In the genomic region with DNA sequence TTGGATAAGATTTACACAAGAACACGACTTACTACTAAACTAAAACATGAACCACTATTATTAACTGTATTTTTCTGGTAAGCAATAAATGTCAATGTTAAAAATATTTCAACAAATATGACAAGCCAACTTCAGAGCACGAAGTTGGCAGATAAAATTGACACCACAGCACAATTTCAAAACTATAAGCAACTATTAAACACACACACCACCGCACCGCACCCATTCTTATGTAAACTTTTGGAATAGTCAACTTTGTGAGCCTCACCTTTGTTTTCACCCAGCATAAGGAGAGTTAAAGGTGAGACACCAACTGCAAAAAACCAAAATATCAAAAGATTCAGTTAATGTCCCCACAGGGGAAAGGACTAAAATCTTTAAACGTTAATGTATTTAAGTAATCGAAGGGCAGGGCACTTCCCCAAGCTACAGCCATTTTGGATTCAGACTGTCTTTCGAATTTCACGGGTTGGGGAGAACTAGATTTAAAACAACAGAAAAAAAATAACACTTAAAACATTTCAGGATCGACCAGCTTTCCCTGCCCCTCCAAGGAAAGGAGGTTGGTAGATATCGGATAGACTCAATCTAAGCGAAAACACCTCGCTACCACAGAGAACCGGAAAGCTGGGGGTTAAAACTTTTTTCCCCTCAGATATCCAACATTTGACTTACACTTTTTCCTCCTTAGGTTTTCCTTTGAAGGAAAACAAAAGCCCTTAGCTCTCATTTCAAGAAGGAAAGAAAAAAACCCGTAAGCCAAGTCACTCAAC, we compare ENCODE assay signal across 9 cellular contexts. TPM values are rescaled to one million over a fixed set of nuclear protein-coding genes. Genes with fewer than 3 reads are reported as not detected.
DNase-seq lines count a peak whose midpoint lies in the region; ATAC-seq, FAIRE-seq and TF ChIP-seq lines count a peak whose summit lies in the region.
"Had no signal": no experiment of that assay in that cellular context is flagged by ENCODE, and none has a peak within 500 bp of the region (broad histone marks: within the 10 kb centered on the region; RNA-seq: fewer than 3 reads in every experiment).

No MANE protein-coding gene starts in this region.

- in situ Hi-C loops in GM13977 (cut with MboI; ENCODE audit: low pct_unique_long_range_greater_than_20kb, low sequenced_read_pairs, unreplicated experiment), result no loop called here

- peak overlapping the region; percentile 95 for H3K27ac ChIP-seq in PC-9
- peak overlapping the region; percentile 38 for H3K27ac ChIP-seq in endothelial cell of umbilical vein (ENCODE audit: insufficient read depth, low read depth, low read length)

- H3K36me3 ChIP-seq in PC-9 (ENCODE audit: low read depth) (0 out of 2 replicates have a peak, but pooled peaks cover 6% of the 10 kb centered on the region), endothelial cell of umbilical vein (ENCODE audit: control insufficient read depth in 2 of 2, extremely low read depth in 1 of 2, insufficient read depth in 2 of 2, low read length in 2 of 2) (no peaks in the 10 kb centered on the region)

- H3K9ac ChIP-seq in endothelial cell of umbilical vein (replicated peaks; ENCODE audit: extremely low read depth, insufficient read depth, low read length), result peak overlapping the region; percentile 75

- CTCF ChIA-PET in activated CD4-positive, alpha-beta T cell treated with anti-CD3 and anti-CD28 coated beads for 36 hours (lab: Charles Lee), result interaction anchor here (0.6 to 1.5 kb wide), 13 partner anchors 8 to 346 kb away, joined by 3 to 10 read pairs (median 3); partner anchors contain the start of gene NASP
- CTCF ChIA-PET in PC-9 (lab: Charles Lee) (no interaction called here), endothelial cell of umbilical vein (lab: Charles Lee) (interaction anchor here (0.7 to 1.3 kb wide), 8 partner anchors 13 to 538 kb away, joined by 3 to 6 read pairs (median 3); partner anchors contain the start of gene MAST2)

- no peaks in the 10 kb centered on the region for H3K9me3 Mint-ChIP-seq in activated CD4-positive, alpha-beta T cell treated with anti-CD3 and anti-CD28 coated beads for 36 hours (ENCODE audit: low read depth)
- H3K9me3 Mint-ChIP-seq in neural crest cell, result no peaks in the 10 kb centered on the region

- no peak for DNase-seq in activated CD4-positive, alpha-beta T cell treated with anti-CD3 and anti-CD28 coated beads for 36 hours
- DNase-seq in activated CD4-positive, alpha-beta T cell treated with anti-CD3 and anti-CD28 coated beads, Interleukin-2, amount 50 U/mL, for 48 hours, result no peak
- DNase-seq in PC-9 (no peak), endothelial cell of umbilical vein (ENCODE audit: low read depth, low spot score) (peak; percentile 58), neural crest cell (ENCODE audit: low read depth, low spot score) (no peak), posterior cingulate gyrus (no peak), GM13977 (ENCODE audit: low spot score) (no peak)
- no peak for DNase-seq in NK-92 treated with Interleukin-12 subunit alpha and Interleukin-12 subunit beta, amount 100 ng/mL, for 24 hours (lab: John Stamatoyannopoulos, UW)

- no peaks in the 10 kb centered on the region for H3K9me2 ChIP-seq in PC-9 (ENCODE audit: insufficient read depth)

- no peaks in the 10 kb centered on the region for H3K9me1 ChIP-seq in endothelial cell of umbilical vein (replicated peaks; ENCODE audit: control insufficient read depth, extremely low read depth, insufficient read depth, low read length)

- peak overlapping the region; percentile 91 for H3K4me2 ChIP-seq in PC-9
- H3K4me2 ChIP-seq in endothelial cell of umbilical vein (ENCODE audit: insufficient read depth, low read length), result peak overlapping the region; percentile 96

- POLR2A ChIA-PET in activated CD4-positive, alpha-beta T cell treated with anti-CD3 and anti-CD28 coated beads for 36 hours (lab: Charles Lee), result interaction anchor here (0.5 to 2.6 kb wide), 14 partner anchors 12 to 964 kb away, joined by 3 to 15 read pairs (median 4); partner anchors contain the start of genes HPDL, MUTYH, PRDX1 and RAD54L
- POLR2A ChIA-PET in PC-9 (lab: Charles Lee; ENCODE audit: unreplicated experiment), result interaction anchor here (0.6 to 1.8 kb wide), 6 partner anchors 104 to 562 kb away, joined by 3 to 12 read pairs (median 4); partner anchors contain the start of gene RAD54L
- POLR2A ChIA-PET in endothelial cell of umbilical vein (lab: Charles Lee), result interaction anchor here (0.9 to 2.6 kb wide), 5 partner anchors 65 to 164 kb away, joined by 3 to 9 read pairs (median 6); partner anchors contain the start of genes IPP, NASP and PRDX1

- no peaks in the 10 kb centered on the region for H3K27me3 Mint-ChIP-seq in activated CD4-positive, alpha-beta T cell treated with anti-CD3 and anti-CD28 coated beads for 36 hours
- H3K27me3 Mint-ChIP-seq in neural crest cell (ENCODE audit: low read depth), result no peaks in the 10 kb centered on the region

- peak; percentile 4 for FAIRE-seq in endothelial cell of umbilical vein (lab: Jason Lieb, UNC)
- FAIRE-seq: colon had no signal

- H3K9me3 ChIP-seq in PC-9 (ENCODE audit: insufficient read depth, low read depth), result no peaks in the 10 kb centered on the region
- no peaks in the 10 kb centered on the region for H3K9me3 ChIP-seq in endothelial cell of umbilical vein (replicated peaks; ENCODE audit: control insufficient read depth, insufficient read depth, low read length)

- no peak for ATAC-seq in activated CD4-positive, alpha-beta T cell treated with anti-CD3 and anti-CD28 coated beads for 36 hours

- H3K4me3 Mint-ChIP-seq in activated CD4-positive, alpha-beta T cell treated with anti-CD3 and anti-CD28 coated beads for 36 hours, result peak overlapping the region; percentile 87
- peak overlapping the region; percentile 97 for H3K4me3 Mint-ChIP-seq in neural crest cell

- BruUV-seq in PC-9 (replicated peaks; lab: Mats Ljungman, UMichigan) (no TSS peak), endothelial cell of umbilical vein (replicated peaks; lab: Mats Ljungman, UMichigan) (no TSS peak)

- H3K4me1 ChIP-seq in PC-9 (replicated peaks; ENCODE audit: insufficient read depth) (peaks cover 16% of the 10 kb centered on the region), endothelial cell of umbilical vein (ENCODE audit: control insufficient read depth, extremely low read depth, insufficient read depth, low read length) (peaks cover 29% of the 10 kb centered on the region)

- TF ChIP-seq CTCF in PC-9 (conservative IDR thresholded peaks at IDR 0.05) (no peak), endothelial cell of umbilical vein (IDR thresholded peaks at IDR 0.05; ENCODE audit: extremely low read depth in 1 of 2, insufficient read depth in 1 of 2, low read depth in 1 of 2, low read length in 2 of 2) (no peak), neural crest cell (conservative IDR thresholded peaks at IDR 0.05) (no peak), GM13977 (IDR thresholded peaks at IDR 0.05; ENCODE audit: extremely low read depth, insufficient read depth, missing control alignments) (no peak)

- intact Hi-C loops in activated CD4-positive, alpha-beta T cell treated with anti-CD3 and anti-CD28 coated beads for 36 hours (cut with DNase I, micrococcal nuclease), result loop anchor here (1.0 to 10.0 kb wide), 12 partner anchors 31 to 1653 kb away; partner anchors contain the start of genes IPP (in 1 of the 2), LRRC41 (in 1 of the 2), MKNK1 (in 1 of the 2) and NASP (in 1 of the 2)
- intact Hi-C loops in PC-9 (cut with micrococcal nuclease; ENCODE audit: unreplicated experiment) (loop anchor here (1.0 to 10.0 kb wide), 9 partner anchors 101 to 1011 kb away; partner anchors contain the start of genes ARMH1, CCDC163, DYNLT4 and MAST2), endothelial cell of umbilical vein (cut with micrococcal nuclease) (loop anchor here (1.0 to 10.0 kb wide), 10 partner anchors 65 to 881 kb away; partner anchors contain the start of genes BTBD19, DYNLT4, IPP and MUTYH), posterior cingulate gyrus (cut with DNase I) (loop anchor here (1.0 to 5.0 kb wide), 3 partner anchors 65 to 117 kb away; partner anchors contain the start of genes IPP, MAST2 and NASP)

- H3K36me3 Mint-ChIP-seq in activated CD4-positive, alpha-beta T cell treated with anti-CD3 and anti-CD28 coated beads for 36 hours (ENCODE audit: low read depth), result peaks cover 20% of the 10 kb centered on the region
- no peaks in the 10 kb centered on the region for H3K36me3 Mint-ChIP-seq in neural crest cell (ENCODE audit: low read depth)

- peaks cover 88% of the 10 kb centered on the region for H3K79me2 ChIP-seq in PC-9 (ENCODE audit: low read depth)
- H3K79me2 ChIP-seq in endothelial cell of umbilical vein (ENCODE audit: control insufficient read depth, insufficient read depth, low read length), result peaks cover 81% of the 10 kb centered on the region

- dilution Hi-C loops in endothelial cell of umbilical vein (cut with MboI; ENCODE audit: extremely low pct_ligation_motif_present, low sequenced_read_pairs), result no loop called here

- H3K4me1 Mint-ChIP-seq in activated CD4-positive, alpha-beta T cell treated with anti-CD3 and anti-CD28 coated beads for 36 hours, result peaks cover 56% of the 10 kb centered on the region
- peaks cover 61% of the 10 kb centered on the region for H3K4me1 Mint-ChIP-seq in neural crest cell

- peaks cover 18% of the 10 kb centered on the region for H3F3A ChIP-seq in PC-9 (ENCODE audit: insufficient read depth, low read depth)

- TF ChIP-seq POLR2A in endothelial cell of umbilical vein (IDR thresholded peaks at IDR 0.05; ENCODE audit: low read depth, low read length), result no peak

- no peaks in the 10 kb centered on the region for H3K27me3 ChIP-seq in PC-9 (ENCODE audit: insufficient read depth, low read depth)
- no peaks in the 10 kb centered on the region for H3K27me3 ChIP-seq in endothelial cell of umbilical vein (ENCODE audit: control insufficient read depth in 2 of 2, insufficient read depth in 2 of 2, low read length in 2 of 2)

- H3K27ac Mint-ChIP-seq in activated CD4-positive, alpha-beta T cell treated with anti-CD3 and anti-CD28 coated beads for 36 hours, result peak overlapping the region; percentile 95
- peak overlapping the region; percentile 97 for H3K27ac Mint-ChIP-seq in neural crest cell (ENCODE audit: unreplicated experiment)

- H2AFZ ChIP-seq in PC-9, result peak overlapping the region; percentile 90
- peak overlapping the region; percentile 26 for H2AFZ ChIP-seq in endothelial cell of umbilical vein (ENCODE audit: low read depth, low read length)

- H3K4me3 ChIP-seq in PC-9, result peak overlapping the region; percentile 94
- peak overlapping the region; percentile 62 to 99 (median 93) for H3K4me3 ChIP-seq in endothelial cell of umbilical vein (replicated peaks in 1 of 3; ENCODE audit: insufficient read depth in 1 of 3, low read depth in 1 of 3, low read length in 3 of 3)

- H4K20me1 ChIP-seq in PC-9 (ENCODE audit: insufficient read depth), result peaks cover 42% of the 10 kb centered on the region
- peaks cover 2% of the 10 kb centered on the region for H4K20me1 ChIP-seq in endothelial cell of umbilical vein (replicated peaks; ENCODE audit: control insufficient read depth, extremely low read depth, insufficient read depth, low read length)

RNA-seq across cellular contexts. Expression of gene GPBP1L1, which starts 0.8 kb away (rescaled TPM):
- 100 to 1,000 TPM; 101 to 112 TPM for total RNA-seq in activated CD4-positive, alpha-beta T cell treated with anti-CD3 and anti-CD28 coated beads for 36 hours
- total RNA-seq in PC-9 (2021), result 124 and 138 TPM in 2 replicates
- total RNA-seq in endothelial cell of umbilical vein, result 88.8 and 89.7 TPM in 2 replicates
- polyA plus RNA-seq in endothelial cell of umbilical vein, result 32.4 and 35.0 TPM in 2 replicates
- polyA plus RNA-seq in endothelial cell of umbilical vein (2011; cell fraction: cytosol; rRNA removed), result 38.9 and 39.0 TPM in 2 replicates
- polyA plus RNA-seq in endothelial cell of umbilical vein (2011; cell fraction: nucleus; rRNA removed), result 82.9 and 103 TPM in 2 replicates
- polyA plus RNA-seq in endothelial cell of umbilical vein (2012), result 38.0 and 52.9 TPM in 2 replicates
- polyA minus RNA-seq in endothelial cell of umbilical vein, result 82.7 and 88.2 TPM in 2 replicates
- 50.0 TPM for polyA minus RNA-seq in endothelial cell of umbilical vein (2011; cell fraction: cytosol; rRNA and poly(A)+ RNA removed)
- 106 and 177 TPM in 2 replicates for polyA minus RNA-seq in endothelial cell of umbilical vein (2011; cell fraction: nucleus; rRNA and poly(A)+ RNA removed)
- total RNA-seq in neural crest cell, result 73.6 and 74.9 TPM in 2 replicates

RNA-seq across cellular contexts. Expression of gene TMEM69, which starts 2.5 kb away (rescaled TPM):
- total RNA-seq in activated CD4-positive, alpha-beta T cell treated with anti-CD3 and anti-CD28 coated beads for 36 hours, result 10 to 100 TPM; 30.2 to 44.3 TPM
- total RNA-seq in PC-9 (2021) (25.5 and 49.4 TPM in 2 replicates), endothelial cell of umbilical vein (23.8 and 25.6 TPM in 2 replicates), neural crest cell (25.7 and 29.6 TPM in 2 replicates)
- 46.1 and 56.2 TPM in 2 replicates for polyA plus RNA-seq in endothelial cell of umbilical vein
- 45.2 and 48.9 TPM in 2 replicates for polyA plus RNA-seq in endothelial cell of umbilical vein (2011; cell fraction: cytosol; rRNA removed)
- 20.4 and 22.2 TPM in 2 replicates for polyA plus RNA-seq in endothelial cell of umbilical vein (2011; cell fraction: nucleus; rRNA removed)
- polyA plus RNA-seq in endothelial cell of umbilical vein (2012), result 24.0 and 32.1 TPM in 2 replicates
- 47.9 and 56.3 TPM in 2 replicates for polyA minus RNA-seq in endothelial cell of umbilical vein
- 22.6 TPM for polyA minus RNA-seq in endothelial cell of umbilical vein (2011; cell fraction: cytosol; rRNA and poly(A)+ RNA removed)
- polyA minus RNA-seq in endothelial cell of umbilical vein (2011; cell fraction: nucleus; rRNA and poly(A)+ RNA removed), result 16.7 and 24.2 TPM in 2 replicates
